Comparison of ENCODE assay signal across 9 cellular contexts in the genomic region with DNA sequence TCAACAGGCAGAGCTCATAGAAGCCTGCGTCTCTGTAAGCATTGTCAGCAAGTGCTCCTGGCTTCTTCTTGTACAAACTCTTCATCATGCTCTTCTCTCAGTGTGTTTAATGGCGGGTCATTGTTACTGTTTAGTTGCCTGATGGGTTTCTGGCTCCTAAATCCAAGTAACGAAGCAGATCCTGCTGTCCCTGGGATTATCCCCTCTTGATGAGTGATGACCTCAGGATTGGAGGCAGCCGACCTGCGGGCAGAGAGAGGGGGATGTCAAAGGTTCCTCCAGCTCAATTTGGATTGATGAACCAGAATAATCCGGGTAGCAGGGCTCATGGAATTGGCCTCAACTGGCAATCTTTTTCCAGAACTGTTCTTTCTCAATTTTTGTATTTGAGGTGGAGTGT.
"Had no signal": no experiment of that assay in that cellular context is flagged by ENCODE, and none has a peak within 500 bp of the region (broad histone marks: within the 10 kb centered on the region; RNA-seq: fewer than 3 reads in every experiment).

No MANE protein-coding gene starts in this region.

- H3K36me3 ChIP-seq: HAP-1 had no signal

- H3K4me3 ChIP-seq: GM23248, GM23338, HAP-1 had no signal

- H2AFZ ChIP-seq: GM23248, GM23338 had no signal

- H3K9me3 Mint-ChIP-seq: GM23338, H9 had no signal

- ATAC-seq: GM23338, HCT116 had no signal

- H3K27ac Mint-ChIP-seq: GM23338, H9, HFFc6 had no signal

- H3K4me1 ChIP-seq: HAP-1 had no signal

- H3K4me3 Mint-ChIP-seq: GM23338, H9, HFFc6 had no signal

- H3K9ac ChIP-seq: GM23248 had no signal

- H3K27ac ChIP-seq: GM23248 had no signal

- H3K9me3 ChIP-seq: HAP-1 had no signal

- DNase-seq: GM23248, GOT3, H7, H9, HCEC 1CT, HFFc6 had no signal
